In the genomic region with DNA sequence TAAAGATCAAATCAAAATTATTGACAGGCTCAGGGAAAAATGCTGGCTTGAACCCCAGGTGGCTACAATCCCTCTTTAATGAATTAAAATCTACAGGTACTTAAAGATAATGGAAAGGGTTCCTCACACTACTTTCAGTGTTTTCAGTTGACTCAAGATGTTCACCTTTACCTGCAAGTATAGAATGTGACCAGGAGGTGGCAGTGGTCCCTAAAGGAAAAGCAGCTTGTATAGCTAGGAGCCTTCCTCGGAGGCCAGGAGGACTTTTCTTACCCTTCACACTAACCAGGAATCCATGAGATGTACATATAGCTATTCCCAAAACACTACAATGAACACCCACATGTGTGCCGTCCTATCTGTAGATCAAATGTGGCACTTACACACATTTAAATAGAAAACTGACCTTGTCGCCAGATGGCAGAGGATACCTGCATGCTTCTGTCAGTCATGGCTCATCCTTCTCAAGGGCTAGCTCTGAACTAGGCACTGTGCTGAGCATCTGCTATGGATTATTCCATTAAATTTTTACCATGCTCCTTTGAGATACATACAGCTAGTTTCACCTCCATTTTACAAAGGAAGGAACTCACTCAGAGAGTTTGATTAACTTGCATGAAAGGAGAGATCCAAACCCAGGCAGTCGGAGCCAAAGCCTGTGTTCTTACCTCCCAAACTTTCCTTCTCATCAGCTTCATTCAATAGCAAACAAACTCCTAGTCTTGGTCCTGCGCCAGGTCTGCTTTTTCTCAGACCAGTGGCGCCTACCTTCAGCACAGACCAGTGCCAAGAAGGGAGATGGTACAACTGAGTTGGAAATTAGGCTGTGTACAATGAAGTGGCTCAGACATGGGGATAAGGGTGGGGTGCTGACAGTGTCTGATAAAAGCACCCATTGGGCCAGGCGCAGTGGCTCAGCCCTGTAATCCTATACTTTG, we compare ENCODE assay signal across 8 cellular contexts. TPM values are rescaled to one million over a fixed set of nuclear protein-coding genes. Genes with fewer than 3 reads are reported as not detected.
DNase-seq lines count a peak whose midpoint lies in the region; ATAC-seq and TF ChIP-seq lines count a peak whose summit lies in the region.

No MANE protein-coding gene starts in this region.

- H3K4me3 ChIP-seq in NT2/D1 (ENCODE audit: insufficient read length, low read depth) (no peak overlapping the region), foreskin fibroblast (ENCODE audit: low read depth in 1 of 2, low read length in 2 of 2) (no peak overlapping the region), neutrophil (ENCODE audit: low read depth in 1 of 2, low read length in 1 of 2) (no peak overlapping the region)

- H3K9ac ChIP-seq in NT2/D1 (ENCODE audit: insufficient read length, low read depth) = no peak overlapping the region

- TF ChIP-seq CTCF in foreskin fibroblast (IDR thresholded peaks at IDR 0.05; ENCODE audit: low read depth, low read length) = peak; percentile 66
- TF ChIP-seq CTCF in neutrophil (IDR thresholded peaks at IDR 0.05) = peak; percentile 71

- no peak overlapping the region for H3K4me3 Mint-ChIP-seq in activated T-cell treated with anti-CD3 and anti-CD28 coated beads, Interleukin-2, amount 50 U/mL, for 24 hours

- H3K27ac Mint-ChIP-seq in activated T-cell treated with anti-CD3 and anti-CD28 coated beads, Interleukin-2, amount 50 U/mL, for 24 hours = no peak overlapping the region

- H3K27me3 ChIP-seq in NT2/D1 (ENCODE audit: insufficient read depth, insufficient read length) (no peaks in the 10 kb centered on the region), neutrophil (no peaks in the 10 kb centered on the region)

- no peaks in the 10 kb centered on the region for H3K36me3 Mint-ChIP-seq in activated T-cell treated with anti-CD3 and anti-CD28 coated beads, Interleukin-2, amount 50 U/mL, for 24 hours (ENCODE audit: low read depth)

- peak; percentile 81 for ATAC-seq in GM19455 (IDR thresholded peaks at IDR 0.05; ENCODE audit: unreplicated experiment)

- H3K4me1 ChIP-seq in NT2/D1 (ENCODE audit: insufficient read depth, insufficient read length) (no peaks in the 10 kb centered on the region), neutrophil (ENCODE audit: control insufficient read depth in 1 of 2, insufficient read depth in 1 of 2, low read depth in 1 of 2, low read length in 1 of 2) (peaks cover 0 to 10% of the 10 kb centered on the region in 2 experiments)

- no peaks in the 10 kb centered on the region for H3K9me3 Mint-ChIP-seq in activated T-cell treated with anti-CD3 and anti-CD28 coated beads, Interleukin-2, amount 50 U/mL, for 24 hours

- no peaks in the 10 kb centered on the region for H3K27me3 Mint-ChIP-seq in activated T-cell treated with anti-CD3 and anti-CD28 coated beads, Interleukin-2, amount 50 U/mL, for 24 hours

- in situ Hi-C loops in Caki2 (cut with HindIII; ENCODE audit: low pct_unique_long_range_greater_than_20kb, low sequenced_read_pairs) = no loop called here

- no peaks in the 10 kb centered on the region for H3K4me1 Mint-ChIP-seq in activated T-cell treated with anti-CD3 and anti-CD28 coated beads, Interleukin-2, amount 50 U/mL, for 24 hours (ENCODE audit: low read depth)

- DNase-seq in Caki2 (ENCODE audit: low read depth) = peak; percentile 55
- peak; percentile 26 for DNase-seq in HS-27A (ENCODE audit: low read depth)
- DNase-seq in NT2/D1 (ENCODE audit: low read depth, low spot score) = peak; percentile 66
- DNase-seq in activated T-cell treated with anti-CD3 and anti-CD28 coated beads, Interleukin-2, amount 50 U/mL, for 24 hours = peak; percentile 36
- peak; percentile 45 to 79 for DNase-seq in foreskin fibroblast
- DNase-seq in ureter (ENCODE audit: low spot score) = peak; percentile 80

- H3K9me3 ChIP-seq in NT2/D1 (ENCODE audit: insufficient read depth, low read length) (no peaks in the 10 kb centered on the region), neutrophil (no peaks in the 10 kb centered on the region)

- H3K36me3 ChIP-seq in NT2/D1 (ENCODE audit: insufficient read depth, insufficient read length, low read length) (no peaks in the 10 kb centered on the region), neutrophil (no peaks in the 10 kb centered on the region)

- no peak overlapping the region for H3K27ac ChIP-seq in neutrophil

RNA-seq across cellular contexts. Expression of a gene that starts 24.5 kb away (rescaled TPM):
- not detected in 2 replicates for total RNA-seq in Caki2 (2014; rRNA removed; shearing (Covaris generic); ENCODE audit: low replicate concordance)
- 6.7 TPM for total RNA-seq in ureter

Comparison
In these comparisons a context has a peak if more than half of its experiments do, and no peak if none do; other contexts are left out.
1. DNase-seq: peak in every context shown above with its lines; median percentile 80 in ureter; 66 in NT2/D1; 62 in foreskin fibroblast; 55 in Caki2; 36 in activated T-cell treated with anti-CD3 and anti-CD28 coated beads, Interleukin-2, amount 50 U/mL, for 24 hours; 26 in HS-27A.